In genomic region chr13:73411067-73411809, GRCh38 we compare ENCODE assay signal across 17 cellular contexts.
A peak's percentile ranks its signal among the peaks of the same experiment; 100 is the strongest.
DNase-seq lines count a peak whose midpoint lies in the region; ATAC-seq lines count a peak whose summit lies in the region.
"Had no signal": no experiment of that assay in that cellular context is flagged by ENCODE, and none has a peak within 500 bp of the region (broad histone marks: within the 10 kb centered on the region; RNA-seq: fewer than 3 reads in every experiment).

No MANE protein-coding gene starts in this region.

- DNase-seq in DMS79 (lab: John Stamatoyannopoulos, UW), result peak; percentile 26
- peak; percentile 45 for DNase-seq in HT1080 (ENCODE audit: low read depth)
- peak; percentile 11 for DNase-seq in RPMI7951 (ENCODE audit: low read depth)
- peak; percentile 60 for DNase-seq in kidney tubule cell (ENCODE audit: low spot score)
- DNase-seq in GM19240 (ENCODE audit: insufficient read length, low spot score), result no peak
- no peak for DNase-seq in dedifferentiated amniotic fluid mesenchymal stem cell (ENCODE audit: extremely low spot score)
- DNase-seq: activated CD8-positive, alpha-beta T cell treated with anti-CD3 and anti-CD28 coated beads for 36 hours; activated gamma-delta T cell treated with Interleukin-2 at 50 U/mL for 16 hours; amniotic stem cell; CD8-positive, alpha-beta T cell; dermis blood vessel endothelial cell; EL; KG1; naive thymus-derived CD4-positive, alpha-beta T cell; stimulated activated CD8-positive, alpha-beta memory T cell treated with anti-CD3 and anti-CD28 coated beads, Interleukin-4, amount 100 ng/mL, for 48 hours; T-helper 17 cell had no signal

- no peak for ATAC-seq in HG02840 (IDR thresholded peaks at IDR 0.05; ENCODE audit: low FRiP score, unreplicated experiment)
- ATAC-seq: activated CD8-positive, alpha-beta T cell treated with anti-CD3 and anti-CD28 coated beads for 36 hours; CD8-positive, alpha-beta T cell; naive thymus-derived CD4-positive, alpha-beta T cell; T-helper 17 cell had no signal

Comparison
In these comparisons a context has a peak if more than half of its experiments do, and no peak if none do; other contexts are left out.
1. DNase-seq: peak in DMS79 (single experiment), HT1080 (single experiment), RPMI7951 (single experiment) and kidney tubule cell (single experiment); none in GM19240 (single experiment) and dedifferentiated amniotic fluid mesenchymal stem cell (single experiment).